Comparison of ENCODE assay signal across 9 cellular contexts in genomic region chr1:25641931-25642611, GRCh38. TPM values are rescaled to one million over a fixed set of nuclear protein-coding genes. Genes with fewer than 3 reads are reported as not detected.
DNase-seq lines count a peak whose midpoint lies in the region; ATAC-seq and TF ChIP-seq lines count a peak whose summit lies in the region.
"Had no signal": no experiment of that assay in that cellular context is flagged by ENCODE, and none has a peak within 500 bp of the region (broad histone marks: within the 10 kb centered on the region; RNA-seq: fewer than 3 reads in every experiment).

No MANE protein-coding gene starts in this region.

- no CpG with 5 or more reads among the region's 8 CpGs for WGBS in H9 (ENCODE audit: extremely low coverage, insufficient read length, low lambda C conversion rate)

- no peak overlapping the region for H2BK120ac ChIP-seq in H9 (ENCODE audit: low read depth, low read length, poor library complexity, severe bottlenecking)

- H3K4me2 ChIP-seq in H9 (ENCODE audit: insufficient read depth, insufficient read length, low read length) = no peak overlapping the region

- H3K23me2 ChIP-seq in H9 (ENCODE audit: insufficient read length, low read depth, low read length, poor library complexity, severe bottlenecking) = no peaks in the 10 kb centered on the region

- no peak overlapping the region for H4K91ac ChIP-seq in H9 (ENCODE audit: insufficient read length, low read depth, low read length)

- TF ChIP-seq CTCF in type B pancreatic cell (conservative IDR thresholded peaks at IDR 0.05) = no peak
- no peak for TF ChIP-seq CTCF in H9 (conservative IDR thresholded peaks at IDR 0.05)

- no peak overlapping the region for H2BK5ac ChIP-seq in H9 (ENCODE audit: insufficient read length, low read length)

- ATAC-seq in activated naive CD8-positive, alpha-beta T cell treated with anti-CD3 and anti-CD28 coated beads, Interleukin-2, amount 10 ng/mL, durations not matched to agents 7 days and 5 days (ENCODE audit: low read depth) = peak; percentile 34
- no peak for ATAC-seq in esophagus mucosa

- H3K27me3 Mint-ChIP-seq in activated naive CD8-positive, alpha-beta T cell treated with anti-CD3 and anti-CD28 coated beads, Interleukin-2, amount 10 ng/mL, durations not matched to agents 7 days and 5 days = peaks cover 12% of the 10 kb centered on the region
- peaks cover 2% of the 10 kb centered on the region in 3 donors for H3K27me3 Mint-ChIP-seq in immature natural killer cell (ENCODE audit: low read depth in 3 of 3)
- peaks cover 11% of the 10 kb centered on the region for H3K27me3 Mint-ChIP-seq in type B pancreatic cell
- peaks cover 32% of the 10 kb centered on the region for H3K27me3 Mint-ChIP-seq in H9 (ENCODE audit: low read depth)

- peak overlapping the region; percentile 77 for H3K27ac Mint-ChIP-seq in activated naive CD8-positive, alpha-beta T cell treated with anti-CD3 and anti-CD28 coated beads, Interleukin-2, amount 10 ng/mL, durations not matched to agents 7 days and 5 days
- H3K27ac Mint-ChIP-seq in immature natural killer cell (peak overlapping the region; percentile 56 to 96 (median 90)), type B pancreatic cell (peak overlapping the region; percentile 1), H9 (no peak overlapping the region)

- H3K79me2 ChIP-seq in H9 (ENCODE audit: insufficient read depth, low read length) = no peaks in the 10 kb centered on the region

- no peak overlapping the region for H3K23ac ChIP-seq in H9 (ENCODE audit: insufficient read length, low read depth, low read length)

- no peaks in the 10 kb centered on the region for H3K4me1 ChIP-seq in H9 (ENCODE audit: insufficient read depth, low read length)

- H3K9me3 ChIP-seq in H9 (ENCODE audit: control insufficient read depth, low read depth, low read length) = no peaks in the 10 kb centered on the region

- peaks cover 44% of the 10 kb centered on the region for H3K4me1 Mint-ChIP-seq in activated naive CD8-positive, alpha-beta T cell treated with anti-CD3 and anti-CD28 coated beads, Interleukin-2, amount 10 ng/mL, durations not matched to agents 7 days and 5 days
- peaks cover 35 to 45% of the 10 kb centered on the region in 2 donors for H3K4me1 Mint-ChIP-seq in immature natural killer cell
- peaks cover 5% of the 10 kb centered on the region for H3K4me1 Mint-ChIP-seq in type B pancreatic cell (ENCODE audit: unreplicated experiment)
- H3K4me1 Mint-ChIP-seq in H9 = peaks cover 10 to 18% of the 10 kb centered on the region in 2 experiments

- no peak overlapping the region for H3K4ac ChIP-seq in H9 (ENCODE audit: low read depth, low read length)

- H3K27me3 ChIP-seq in H9 (ENCODE audit: insufficient read depth, low read length) = no peaks in the 10 kb centered on the region

- H4K20me1 ChIP-seq in H9 (ENCODE audit: control insufficient read depth, insufficient read depth, insufficient read length) = no peaks in the 10 kb centered on the region

- H2BK20ac ChIP-seq in H9 (ENCODE audit: low read depth, low read length, poor library complexity, severe bottlenecking) = no peak overlapping the region

- no peak overlapping the region for H2AK5ac ChIP-seq in H9 (ENCODE audit: insufficient read length, low read length)

- peak overlapping the region; percentile 80 for H3K4me3 Mint-ChIP-seq in activated naive CD8-positive, alpha-beta T cell treated with anti-CD3 and anti-CD28 coated beads, Interleukin-2, amount 10 ng/mL, durations not matched to agents 7 days and 5 days
- H3K4me3 Mint-ChIP-seq in immature natural killer cell (peak overlapping the region; percentile 12 to 83 (median 75)), type B pancreatic cell (no peak overlapping the region), H9 (no peak overlapping the region)

- H2BK12ac ChIP-seq in H9 (ENCODE audit: insufficient read length, low read depth, low read length) = no peak overlapping the region

- no peak overlapping the region for H4K5ac ChIP-seq in H9 (ENCODE audit: insufficient read length, low read depth, low read length)

- H3K56ac ChIP-seq in H9 (ENCODE audit: insufficient read length, low read depth, low read length) = no peak overlapping the region

- no peak overlapping the region for H3K14ac ChIP-seq in H9 (ENCODE audit: insufficient read depth, low read length)

- H2BK15ac ChIP-seq in H9 (ENCODE audit: low read depth, low read length) = no peak overlapping the region

- POLR2A ChIA-PET in activated naive CD8-positive, alpha-beta T cell treated with anti-CD3 and anti-CD28 coated beads, Interleukin-2, amount 10 ng/mL, durations not matched to agents 7 days and 5 days (lab: Charles Lee) = interaction anchor here (0.6 to 2.8 kb wide), 12 partner anchors 8 to 395 kb away, joined by 3 to 26 read pairs (median 4); partner anchors contain the start of genes MTFR1L and RSRP1

- peak; percentile 39 for DNase-seq in activated T-cell treated with anti-CD3 and anti-CD28 coated beads, Interleukin-2, amount 50 U/mL, for 1 hour
- DNase-seq in activated T-cell treated with anti-CD3 and anti-CD28 coated beads for 4 hours (no peak), immature natural killer cell (peak in 1 of 3 donors; percentile 54), type B pancreatic cell (ENCODE audit: extremely low spot score, unreplicated experiment) (peak; percentile 11), H9 (no peak), NCI-H69 (lab: John Stamatoyannopoulos, UW) (no peak)
- DNase-seq in activated naive CD8-positive, alpha-beta T cell treated with anti-CD3 and anti-CD28 coated beads, Interleukin-2, amount 10 ng/mL, durations not matched to agents 7 days and 5 days = no peak
- DNase-seq: NCI-H1105 treated with DMSO at 0.1 percent for 48 hours had no signal

- no peak overlapping the region for H2AFZ ChIP-seq in H9 (ENCODE audit: low read length)

- peaks cover 50% of the 10 kb centered on the region for H3K36me3 Mint-ChIP-seq in activated naive CD8-positive, alpha-beta T cell treated with anti-CD3 and anti-CD28 coated beads, Interleukin-2, amount 10 ng/mL, durations not matched to agents 7 days and 5 days
- H3K36me3 Mint-ChIP-seq in immature natural killer cell (peaks cover 0 to 27% (median 16%) of the 10 kb centered on the region in 3 donors), type B pancreatic cell (peaks cover 6% of the 10 kb centered on the region), H9 (ENCODE audit: insufficient read depth in 1 of 3, low read depth in 3 of 3) (peaks cover 0 to 3% (median 3%) of the 10 kb centered on the region in 3 experiments; a peak in 2 of 7 replicates)

- H3K79me1 ChIP-seq in H9 (ENCODE audit: insufficient read depth, low read depth, low read length, poor library complexity, severe bottlenecking) = no peaks in the 10 kb centered on the region

- no peak overlapping the region for H4K8ac ChIP-seq in H9 (replicated peaks; ENCODE audit: insufficient read length, low read depth, low read length)

- H3T11ph ChIP-seq in H9 (ENCODE audit: low read length) = no peak overlapping the region

- no peak overlapping the region for H3K27ac ChIP-seq in H9 (ENCODE audit: insufficient read length, low read depth, low read length)

- H3K9me3 Mint-ChIP-seq in activated naive CD8-positive, alpha-beta T cell treated with anti-CD3 and anti-CD28 coated beads, Interleukin-2, amount 10 ng/mL, durations not matched to agents 7 days and 5 days = no peaks in the 10 kb centered on the region
- H3K9me3 Mint-ChIP-seq in immature natural killer cell (peaks cover 2 to 18% (median 10%) of the 10 kb centered on the region in 6 donors), type B pancreatic cell (peaks cover 15% of the 10 kb centered on the region), H9 (peaks cover 0 to 5% of the 10 kb centered on the region in 2 experiments; a peak in 3 of 5 replicates)

- no peak overlapping the region for H3K18ac ChIP-seq in H9 (ENCODE audit: insufficient read length, low read depth, low read length)

- H3K9ac ChIP-seq in H9 (ENCODE audit: extremely low read depth, insufficient read length, low read length) = no peak overlapping the region

RNA-seq across cellular contexts. Expression of gene MAN1C1, which starts 25.5 kb away (rescaled TPM):
- total RNA-seq in activated naive CD8-positive, alpha-beta T cell treated with anti-CD3 and anti-CD28 coated beads, Interleukin-2, amount 10 ng/mL, durations not matched to agents 7 days and 5 days = 10 to 100 TPM; 20.5 to 20.9 TPM
- 1 to 10 TPM in 2 of 3 donors, under 1 TPM in 1; 0.48 to 2.8 (median 1.2) TPM for polyA plus RNA-seq in immature natural killer cell
- 6.4 and 9.1 TPM in 2 replicates for total RNA-seq in type B pancreatic cell (ENCODE audit: low replicate concordance)
- total RNA-seq in H9 (2021) = 9.3 and 9.9 TPM in 2 replicates
- total RNA-seq in esophagus mucosa = 2.6 TPM

Comparison
In these comparisons a context has a peak if more than half of its experiments do, and no peak if none do; other contexts are left out.
1. DNase-seq: peak in activated T-cell treated with anti-CD3 and anti-CD28 coated beads, Interleukin-2, amount 50 U/mL, for 1 hour (single experiment) and type B pancreatic cell (single experiment); none in activated T-cell treated with anti-CD3 and anti-CD28 coated beads for 4 hours (single experiment), activated naive CD8-positive, alpha-beta T cell treated with anti-CD3 and anti-CD28 coated beads, Interleukin-2, amount 10 ng/mL, durations not matched to agents 7 days and 5 days (single experiment), H9 (single experiment) and NCI-H69 (single experiment).
2. H3K27ac Mint-ChIP-seq: peak in activated naive CD8-positive, alpha-beta T cell treated with anti-CD3 and anti-CD28 coated beads, Interleukin-2, amount 10 ng/mL, durations not matched to agents 7 days and 5 days (single experiment), immature natural killer cell (6 of 6) and type B pancreatic cell (single experiment); none in H9 (0 of 3).
3. H3K4me3 Mint-ChIP-seq: peak in activated naive CD8-positive, alpha-beta T cell treated with anti-CD3 and anti-CD28 coated beads, Interleukin-2, amount 10 ng/mL, durations not matched to agents 7 days and 5 days (single experiment) and immature natural killer cell (5 of 5); none in type B pancreatic cell (single experiment) and H9 (0 of 2).